Comparison of ENCODE assay signal across 9 cellular contexts in genomic region chr19:47776568-47776967, GRCh38. TPM values are rescaled to one million over a fixed set of nuclear protein-coding genes. Genes with fewer than 3 reads are reported as not detected.
DNase-seq lines count a peak whose midpoint lies in the region; ATAC-seq and TF ChIP-seq lines count a peak whose summit lies in the region.
"Had no signal": no experiment of that assay in that cellular context is flagged by ENCODE, and none has a peak within 500 bp of the region (broad histone marks: within the 10 kb centered on the region; RNA-seq: fewer than 3 reads in every experiment).

No MANE protein-coding gene starts in this region.

- H3K27ac ChIP-seq in foreskin keratinocyte (no peak overlapping the region), sigmoid colon (peak overlapping the region in 3 of 4 donors; percentile 96 to 97 (median 97)), testis (no peak overlapping the region)
- H3K27ac ChIP-seq in effector memory CD4-positive, alpha-beta T cell (ENCODE audit: insufficient read depth, low read length, poor library complexity, severe bottlenecking) = no peak overlapping the region

- TF ChIP-seq CTCF in foreskin keratinocyte (conservative IDR thresholded peaks at IDR 0.05) = no peak
- no peak for TF ChIP-seq CTCF in sigmoid colon (IDR thresholded peaks at IDR 0.05)
- no peak for TF ChIP-seq CTCF in testis (IDR thresholded peaks at IDR 0.05)

- ATAC-seq in foreskin keratinocyte = peak; percentile 66
- ATAC-seq in HG03108 (IDR thresholded peaks at IDR 0.05; ENCODE audit: unreplicated experiment) = no peak
- ATAC-seq in left cardiac atrium = no peak

- no peaks in the 10 kb centered on the region for H3K9me3 ChIP-seq in sigmoid colon
- no peaks in the 10 kb centered on the region for H3K9me3 ChIP-seq in effector memory CD4-positive, alpha-beta T cell (ENCODE audit: control insufficient read depth, low read length)
- no peaks in the 10 kb centered on the region for H3K9me3 ChIP-seq in testis

- H3K36me3 ChIP-seq in sigmoid colon = peaks cover 5 to 10% (median 8%) of the 10 kb centered on the region in 4 donors
- H3K36me3 ChIP-seq in effector memory CD4-positive, alpha-beta T cell (ENCODE audit: control insufficient read depth, insufficient read depth, low read length) = peaks cover 8% of the 10 kb centered on the region
- no peaks in the 10 kb centered on the region for H3K36me3 ChIP-seq in testis (ENCODE audit: low read depth, missing control alignments)

- peak; percentile 63 for DNase-seq in LoVo (ENCODE audit: low spot score)
- peak; percentile 99 for DNase-seq in NCI-H748 treated with DMSO at 0.1 percent for 48 hours (lab: John Stamatoyannopoulos, UW)
- peak; percentile 98 for DNase-seq in foreskin keratinocyte
- no peak for DNase-seq in sigmoid colon
- DNase-seq in effector memory CD4-positive, alpha-beta T cell = no peak
- no peak for DNase-seq in left cardiac atrium
- no peak for DNase-seq in testis
- DNase-seq: naive B cell had no signal

- H3K4me3 ChIP-seq in sigmoid colon (no peak overlapping the region), testis (no peak overlapping the region)
- no peak overlapping the region for H3K4me3 ChIP-seq in effector memory CD4-positive, alpha-beta T cell (ENCODE audit: insufficient read depth, low read depth, low read length, poor library complexity, severe bottlenecking)

- H3K4me1 ChIP-seq in foreskin keratinocyte = no peaks in the 10 kb centered on the region
- peaks cover 0 to 34% (median 32%) of the 10 kb centered on the region in 4 donors for H3K4me1 ChIP-seq in sigmoid colon
- peaks cover 9% of the 10 kb centered on the region for H3K4me1 ChIP-seq in effector memory CD4-positive, alpha-beta T cell (ENCODE audit: control insufficient read depth, insufficient read depth, low read length, poor library complexity, severe bottlenecking)
- H3K4me1 ChIP-seq in testis = no peaks in the 10 kb centered on the region

- H3K27me3 ChIP-seq in foreskin keratinocyte = no peaks in the 10 kb centered on the region
- no peaks in the 10 kb centered on the region for H3K27me3 ChIP-seq in sigmoid colon
- H3K27me3 ChIP-seq in effector memory CD4-positive, alpha-beta T cell (replicated peaks; ENCODE audit: control insufficient read depth, insufficient read depth, low read length, poor library complexity, severe bottlenecking) = no peaks in the 10 kb centered on the region
- H3K27me3 ChIP-seq in testis = no peaks in the 10 kb centered on the region

- TF ChIP-seq EP300 in sigmoid colon (IDR thresholded peaks at IDR 0.05) = no peak

- TF ChIP-seq POLR2A in sigmoid colon (IDR thresholded peaks at IDR 0.05) (no peak), testis (IDR thresholded peaks at IDR 0.05) (no peak)

- 22 to 63% methylated on average over 4 of the region's 4 CpGs for WGBS in sigmoid colon, 2 donors
- WGBS in testis, 2 donors = 69 to 73% methylated on average over 4 of the region's 4 CpGs

- intact Hi-C loops in sigmoid colon (cut with DNase I) (no loop called here), left cardiac atrium (cut with DNase I) (no loop called here), testis (cut with DNase I; ENCODE audit: low total_unique reads) (no loop called here)

RNA-seq across cellular contexts. Expression of gene SELENOW, which starts 1.9 kb away (rescaled TPM):
- 412 and 470 TPM in 2 replicates for total RNA-seq in foreskin keratinocyte
- polyA plus RNA-seq in foreskin keratinocyte = 523 and 582 TPM in 2 replicates
- 1,000 to 10,000 TPM; 1,579 to 3,138 (median 2,179) TPM for total RNA-seq in sigmoid colon
- polyA plus RNA-seq in sigmoid colon = 100 to 1,000 TPM; 329 to 999 (median 792) TPM
- 100 to 1,000 TPM; 718 to 783 TPM for total RNA-seq in left cardiac atrium
- 100 to 1,000 TPM; 170 to 194 TPM for total RNA-seq in testis
- polyA plus RNA-seq in testis (ENCODE audit: insufficient read depth, low read depth, low replicate concordance) = 197 TPM

RNA-seq across cellular contexts. Expression of gene TPRX1, which starts 27.8 kb away (rescaled TPM):
- total RNA-seq in foreskin keratinocyte (not detected in 2 replicates), sigmoid colon (not detected), left cardiac atrium (not detected), testis (under 1 TPM; 0.55 to 0.62 TPM)
- polyA plus RNA-seq in foreskin keratinocyte (not detected in 2 replicates), sigmoid colon (not detected), testis (ENCODE audit: insufficient read depth, low read depth, low replicate concordance) (1.2 TPM)

RNA-seq across cellular contexts. Expression of gene NOP53, which starts 31.2 kb away (rescaled TPM):
- total RNA-seq in foreskin keratinocyte = 73.1 and 76.9 TPM in 2 replicates
- 128 and 142 TPM in 2 replicates for polyA plus RNA-seq in foreskin keratinocyte
- total RNA-seq in sigmoid colon = 100 to 1,000 TPM; 432 to 576 (median 557) TPM
- 100 to 1,000 TPM; 304 to 682 (median 589) TPM for polyA plus RNA-seq in sigmoid colon
- 100 to 1,000 TPM; 172 to 184 TPM for total RNA-seq in left cardiac atrium
- 100 to 1,000 TPM; 166 to 325 TPM for total RNA-seq in testis
- polyA plus RNA-seq in testis (ENCODE audit: insufficient read depth, low read depth, low replicate concordance) = 309 TPM

RNA-seq across cellular contexts. Expression of gene CRX, which starts 45.2 kb away (rescaled TPM):
- total RNA-seq in foreskin keratinocyte (not detected in 2 replicates), sigmoid colon (not detected), left cardiac atrium (not detected), testis (under 1 TPM; 0.12 to 0.55 TPM)
- polyA plus RNA-seq in foreskin keratinocyte (not detected in 2 replicates), sigmoid colon (1 to 10 TPM in 1 of 3 donors, under 1 TPM in 1, not detected in 1; 0.60 to 1.2 TPM), testis (ENCODE audit: insufficient read depth, low read depth, low replicate concordance) (not detected)

Comparison
In these comparisons a context has a peak if more than half of its experiments do, and no peak if none do; other contexts are left out.
1. DNase-seq: peak in LoVo (single experiment), NCI-H748 treated with DMSO at 0.1 percent for 48 hours (single experiment) and foreskin keratinocyte (2 of 2); none in sigmoid colon (single experiment), effector memory CD4-positive, alpha-beta T cell (0 of 3), left cardiac atrium (single experiment) and testis (single experiment).
2. H3K27ac ChIP-seq: peak in sigmoid colon (3 of 4); none in foreskin keratinocyte (single experiment), effector memory CD4-positive, alpha-beta T cell (single experiment) and testis (0 of 2).